In genomic region chr12:111396726-111397445, GRCh38 we compare ENCODE assay signal across 8 cellular contexts.
DNase-seq lines count a peak whose midpoint lies in the region; ATAC-seq and TF ChIP-seq lines count a peak whose summit lies in the region.

No MANE protein-coding gene starts in this region.

- ATAC-seq in GM18868 (IDR thresholded peaks at IDR 0.05; ENCODE audit: unreplicated experiment) (peak; percentile 64), HG03521 (IDR thresholded peaks at IDR 0.05; ENCODE audit: unreplicated experiment) (peak; percentile 61)

- TF ChIP-seq CTCF in AG04449 (IDR thresholded peaks at IDR 0.05; ENCODE audit: insufficient read depth, low read length, missing control alignments) = peak; percentile 99

- POLR2A ChIA-PET in AG04449 (lab: Yijun Ruan, JAX) = interaction anchor here (0.5 to 0.8 kb wide), 3 partner anchors 42 to 466 kb away, joined by 3 to 4 read pairs (median 3); no protein-coding TSS in a partner anchor

- H3K27me3 ChIP-seq in effector memory CD4-positive, alpha-beta T cell (replicated peaks; ENCODE audit: control insufficient read depth, insufficient read depth, low read length, poor library complexity, severe bottlenecking) = no peaks in the 10 kb centered on the region

- no peaks in the 10 kb centered on the region for H3K4me1 ChIP-seq in effector memory CD4-positive, alpha-beta T cell (ENCODE audit: control insufficient read depth, insufficient read depth, low read length, poor library complexity, severe bottlenecking)

- H3K27ac ChIP-seq in effector memory CD4-positive, alpha-beta T cell (ENCODE audit: insufficient read depth, low read length, poor library complexity, severe bottlenecking) = no peak overlapping the region

- DNase-seq in AG04449 (ENCODE audit: low read depth, low spot score) = no peak
- peak; percentile 48 for DNase-seq in NK-92 treated with Interleukin-12 subunit alpha and Interleukin-12 subunit beta, amount 100 ng/mL, for 24 hours (lab: John Stamatoyannopoulos, UW)
- DNase-seq in activated CD8-positive, alpha-beta memory T cell treated with anti-CD3 and anti-CD28 coated beads for 48 hours (ENCODE audit: low read depth in 2 of 3, low spot score in 2 of 3) = peak; percentile 70 to 94 (median 85)
- peak; percentile 69 to 82 (median 78) for DNase-seq in effector memory CD4-positive, alpha-beta T cell
- peak; percentile 90 for DNase-seq in midbrain (lab: John Stamatoyannopoulos, UW)
- DNase-seq in stimulated activated CD8-positive, alpha-beta memory T cell treated with anti-CD3 and anti-CD28 coated beads, Interleukin-15, amount 100 ng/mL, for 48 hours (ENCODE audit: low read depth in 2 of 2) = peak; percentile 76 to 77

- H3K36me3 ChIP-seq in effector memory CD4-positive, alpha-beta T cell (ENCODE audit: control insufficient read depth, insufficient read depth, low read length) = no peaks in the 10 kb centered on the region

- peak overlapping the region; percentile 38 for H3K4me3 ChIP-seq in AG04449 (ENCODE audit: low read depth, low read length)
- H3K4me3 ChIP-seq in effector memory CD4-positive, alpha-beta T cell (ENCODE audit: insufficient read depth, low read depth, low read length, poor library complexity, severe bottlenecking) = no peak overlapping the region

- no peaks in the 10 kb centered on the region for H3K9me3 ChIP-seq in effector memory CD4-positive, alpha-beta T cell (ENCODE audit: control insufficient read depth, low read length)

- CTCF ChIA-PET in AG04449 (lab: Yijun Ruan, JAX) = interaction anchor here (0.6 to 25.8 kb wide), 58 partner anchors 10 to 863 kb away, joined by 3 to 899 read pairs (median 6); partner anchors contain the start of genes ACAD10, BRAP, PHETA1 and SH2B3
